ENCODE assay signal across 19 cellular contexts in the genomic region with DNA sequence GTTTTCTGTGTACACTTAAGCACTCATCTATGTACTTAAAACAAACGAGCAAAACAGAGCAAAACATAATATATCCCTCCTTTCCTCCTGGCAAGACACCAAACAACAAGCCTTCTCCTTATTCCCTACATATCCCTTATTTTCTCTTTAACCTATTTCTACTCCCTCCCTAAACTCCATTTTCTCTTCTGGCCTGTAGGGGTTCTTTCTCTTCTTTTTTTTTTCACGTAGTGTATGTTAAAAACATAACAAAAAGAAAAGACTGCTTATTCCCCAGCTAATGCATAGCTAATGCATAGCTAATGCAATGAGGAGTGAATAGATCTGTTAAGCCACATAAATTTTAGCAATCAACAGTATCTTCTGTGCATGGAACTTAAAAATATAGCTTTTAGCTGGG. TPM values are rescaled to one million over a fixed set of nuclear protein-coding genes. Genes with fewer than 3 reads are reported as not detected.
DNase-seq lines count a peak whose midpoint lies in the region; ATAC-seq, FAIRE-seq and TF ChIP-seq lines count a peak whose summit lies in the region.
"Had no signal": no experiment of that assay in that cellular context is flagged by ENCODE, and none has a peak within 500 bp of the region (broad histone marks: within the 10 kb centered on the region; RNA-seq: fewer than 3 reads in every experiment).

No MANE protein-coding gene starts in this region.

- no peak for TF ChIP-seq CTCF in HepG2 (CRISPR knock-in tag; IDR thresholded peaks at IDR 0.05)
- TF ChIP-seq CTCF in right lobe of liver (IDR thresholded peaks at IDR 0.05), result no peak
- no peak for TF ChIP-seq CTCF in WTC11 (IDR thresholded peaks at IDR 0.05)
- TF ChIP-seq CTCF in neural progenitor cell (IDR thresholded peaks at IDR 0.05), result peak; percentile 22

- H3K36me3 ChIP-seq in HepG2 (replicated peaks in 1 of 2; ENCODE audit: control insufficient read depth in 1 of 2, insufficient read depth in 2 of 2, low read length in 2 of 2), result no peaks in the 10 kb centered on the region
- no peaks in the 10 kb centered on the region for H3K36me3 ChIP-seq in right lobe of liver
- H3K36me3 ChIP-seq in neural progenitor cell, result no peaks in the 10 kb centered on the region

- H4K20me1 ChIP-seq in HepG2 (ENCODE audit: insufficient read depth, low read length), result no peaks in the 10 kb centered on the region
- H4K20me1 ChIP-seq in neural progenitor cell (ENCODE audit: low read depth), result no peaks in the 10 kb centered on the region

- TF ChIP-seq EP300 in HepG2 (IDR thresholded peaks at IDR 0.05; ENCODE audit: low read depth in 2 of 2, low read length in 2 of 2) (no peak), HepG2 (CRISPR knock-in tag; IDR thresholded peaks at IDR 0.05; ENCODE audit: borderline replicate concordance) (no peak)

- peaks cover 19% of the 10 kb centered on the region; the same call in 1 of the 2 replicates for H3K9me3 ChIP-seq in HepG2 (ENCODE audit: low read length)
- no peaks in the 10 kb centered on the region for H3K9me3 ChIP-seq in right lobe of liver
- no peaks in the 10 kb centered on the region for H3K9me3 ChIP-seq in neural progenitor cell (ENCODE audit: low read depth)

- CTCF ChIA-PET in HepG2 (lab: Yijun Ruan, JAX; ENCODE audit: low intra/inter-chr PET ratio, low total read pairs), result no interaction called here
- CTCF ChIA-PET in WTC11 (lab: Charles Lee), result interaction anchor here (1.1 to 1.3 kb wide), 2 partner anchors 104 to 108 kb away, joined by 3 to 6 read pairs; no protein-coding TSS in a partner anchor

- no peak overlapping the region for H3K4me2 ChIP-seq in HepG2 (ENCODE audit: low read depth, low read length)
- H3K4me2 ChIP-seq in neural progenitor cell, result no peak overlapping the region

- BruUV-seq in HepG2 (replicated peaks; lab: Mats Ljungman, UMichigan), result no TSS peak

- in situ Hi-C loops in HepG2 (cut with HindIII; ENCODE audit: extremely low pct_ligation_motif_present, low pct_unique_long_range_greater_than_20kb), result no loop called here
- in situ Hi-C loops in ACHN (cut with HindIII; ENCODE audit: low pct_ligation_motif_present, low pct_unique_long_range_greater_than_20kb, low sequenced_read_pairs), result no loop called here

- H3K79me2 ChIP-seq in HepG2 (ENCODE audit: insufficient read depth, low read length) (no peaks in the 10 kb centered on the region), neural progenitor cell (ENCODE audit: low read depth) (no peaks in the 10 kb centered on the region)

- H2AFZ ChIP-seq in HepG2 (ENCODE audit: low read length) (no peak overlapping the region), neural progenitor cell (replicated peaks) (peak overlapping the region; percentile 51)

- no peaks in the 10 kb centered on the region; the same call in 1 of the 2 replicates for H3K27me3 Mint-ChIP-seq in WTC11 (ENCODE audit: low read depth)
- no peaks in the 10 kb centered on the region for H3K27me3 Mint-ChIP-seq in neural progenitor cell (ENCODE audit: insufficient read depth, low read depth)

- peaks cover 2 to 25% of the 10 kb centered on the region in 2 experiments; a peak in 3 of 5 replicates for H3K27me3 ChIP-seq in HepG2 (ENCODE audit: control insufficient read depth in 1 of 2, insufficient read depth in 2 of 2, low read length in 2 of 2)
- H3K27me3 ChIP-seq in right lobe of liver, result no peaks in the 10 kb centered on the region
- H3K27me3 ChIP-seq in neural progenitor cell, result no peaks in the 10 kb centered on the region

- H3K4me1 Mint-ChIP-seq in WTC11, result peaks cover 8% of the 10 kb centered on the region
- H3K4me1 Mint-ChIP-seq in neural progenitor cell, result no peaks in the 10 kb centered on the region
- H3K4me1 Mint-ChIP-seq: CD4-positive, alpha-beta memory T cell had no signal

- H3K27ac Mint-ChIP-seq in WTC11 (no peak overlapping the region; the same call in 1 of the 2 replicates), neural progenitor cell (no peak overlapping the region)
- H3K27ac Mint-ChIP-seq: CD4-positive, alpha-beta memory T cell had no signal

- WGBS in HepG2 (ENCODE audit: low lambda C conversion rate), result 21% methylated on average over 2 of the region's 2 CpGs
- WGBS in right lobe of liver (ENCODE audit: insufficient coverage, low coverage, low lambda C conversion rate, missing lambda C conversion rate), result 61% methylated on average over 2 of the region's 2 CpGs

- H3K9me3 Mint-ChIP-seq in WTC11 (peaks cover 20% of the 10 kb centered on the region), neural progenitor cell (peaks cover 11% of the 10 kb centered on the region)

- POLR2A ChIA-PET in HepG2 (lab: Yijun Ruan, JAX), result no interaction called here
- POLR2A ChIA-PET in WTC11 (lab: Charles Lee), result no interaction called here

- intact Hi-C loops in HepG2 (cut with micrococcal nuclease; ENCODE audit: unreplicated experiment), result no loop called here
- intact Hi-C loops in right lobe of liver (cut with DNase I), result no loop called here

- H3K4me3 ChIP-seq in HepG2 (replicated peaks in 1 of 3; ENCODE audit: insufficient read depth in 1 of 3, low read depth in 2 of 3, low read length in 3 of 3), result no peak overlapping the region
- no peak overlapping the region for H3K4me3 ChIP-seq in right lobe of liver
- H3K4me3 ChIP-seq in neural progenitor cell, result no peak overlapping the region

- TF ChIP-seq RAD21 in HepG2 (CRISPR knock-in tag; IDR thresholded peaks at IDR 0.05), result no peak

- no peaks in the 10 kb centered on the region for H3K4me1 ChIP-seq in HepG2 (ENCODE audit: insufficient read depth, low read length)
- no peaks in the 10 kb centered on the region for H3K4me1 ChIP-seq in right lobe of liver
- no peaks in the 10 kb centered on the region for H3K4me1 ChIP-seq in neural progenitor cell

- no peak for ATAC-seq in HepG2
- ATAC-seq in right lobe of liver, result no peak
- 0 out of 2 replicates have a peak, but pooled peaks have one; percentile 51 for ATAC-seq in WTC11
- ATAC-seq in GM21423 (IDR thresholded peaks at IDR 0.05; ENCODE audit: unreplicated experiment), result no peak

- peaks cover 14% of the 10 kb centered on the region; the same call in 1 of the 2 replicates for H3K36me3 Mint-ChIP-seq in WTC11
- no peaks in the 10 kb centered on the region for H3K36me3 Mint-ChIP-seq in neural progenitor cell

- no peak overlapping the region for H3K4me3 Mint-ChIP-seq in WTC11
- no peak overlapping the region for H3K4me3 Mint-ChIP-seq in neural progenitor cell
- H3K4me3 Mint-ChIP-seq: CD4-positive, alpha-beta memory T cell had no signal

- no peak overlapping the region for H3K9ac ChIP-seq in HepG2 (ENCODE audit: insufficient read depth, low read depth, low read length)
- no peak overlapping the region for H3K9ac ChIP-seq in neural progenitor cell

- no peak overlapping the region for H3K27ac ChIP-seq in HepG2 (ENCODE audit: extremely low read length, insufficient read depth, low read length)
- H3K27ac ChIP-seq in right lobe of liver, result no peak overlapping the region
- no peak overlapping the region for H3K27ac ChIP-seq in neural progenitor cell
- H3K27ac ChIP-seq: 22Rv1 had no signal

- FAIRE-seq in HepG2 (lab: Jason Lieb, UNC), result no peak
- FAIRE-seq: D721Med, GM12892, H54 had no signal

- TF ChIP-seq POLR2A in HepG2 (IDR thresholded peaks at IDR 0.05; ENCODE audit: insufficient read depth in 1 of 2, low read depth in 2 of 2, low read length in 2 of 2) (no peak), right lobe of liver (IDR thresholded peaks at IDR 0.05) (no peak)

- H3F3A ChIP-seq in neural progenitor cell (ENCODE audit: low read depth), result no peaks in the 10 kb centered on the region

- no peak for DNase-seq in HepG2 (ENCODE audit: low spot score)
- DNase-seq in right lobe of liver, result no peak
- DNase-seq in WTC11 (ENCODE audit: low spot score), result no peak
- DNase-seq in neural progenitor cell (ENCODE audit: low spot score), result no peak
- no peak for DNase-seq in middle frontal gyrus (ENCODE audit: extremely low spot score, low spot score)
- no peak for DNase-seq in ACHN
- DNase-seq: C1 segment of cervical spinal cord; CD4-positive, alpha-beta memory T cell; COR-L47; DMS153; DND-41; GDM1; IMR-90; KBM-7 had no signal

RNA-seq across cellular contexts. Expression of gene SOCS5, which starts 26.3 kb away (rescaled TPM):
- 17.6 and 27.6 TPM in 2 replicates for total RNA-seq in HepG2 (2016; rRNA removed; fragmentation: Illumina TruSeq; extraction: Trizol)
- total RNA-seq in HepG2 (2016; cell fraction: cytosol; rRNA removed; fragmentation: Illumina TruSeq; extraction: Trizol; ENCODE audit: low read depth), result 2.0 and 2.7 TPM in 2 replicates
- 18.1 and 27.9 TPM in 2 replicates for total RNA-seq in HepG2 (2016; cell fraction: insoluble cytoplasmic fraction; rRNA removed; fragmentation: Illumina TruSeq; extraction: Trizol)
- total RNA-seq in HepG2 (2016; cell fraction: membrane; rRNA removed; fragmentation: Illumina TruSeq; extraction: Trizol), result 11.9 and 12.4 TPM in 2 replicates
- total RNA-seq in HepG2 (2016; cell fraction: nucleus; rRNA removed; fragmentation: Illumina TruSeq; extraction: Trizol), result 25.5 and 27.6 TPM in 2 replicates
- polyA plus RNA-seq in HepG2 (2011; rRNA removed), result 11.8 and 14.8 TPM in 2 replicates
- polyA plus RNA-seq in HepG2 (2011; cell fraction: cytosol; rRNA removed), result 7.2 and 9.3 TPM in 2 replicates
- polyA plus RNA-seq in HepG2 (2011; cell fraction: nucleus; rRNA removed), result 9.0 and 9.5 TPM in 2 replicates
- polyA plus RNA-seq in HepG2 (2012), result 13.8 and 14.6 TPM in 2 replicates
- polyA plus RNA-seq in HepG2 (2016; cell fraction: cytosol; fragmentation: Illumina TruSeq; extraction: Trizol; ENCODE audit: low read depth), result 1.1 and 1.4 TPM in 2 replicates
- 22.5 and 24.5 TPM in 2 replicates for polyA plus RNA-seq in HepG2 (2016; cell fraction: insoluble cytoplasmic fraction; fragmentation: Illumina TruSeq; extraction: Trizol; ENCODE audit: low read depth)
- polyA plus RNA-seq in HepG2 (2016; cell fraction: membrane; fragmentation: Illumina TruSeq; extraction: Trizol; ENCODE audit: low read depth), result 6.5 and 7.3 TPM in 2 replicates
- 18.1 and 19.5 TPM in 2 replicates for polyA plus RNA-seq in HepG2 (2016; cell fraction: nucleus; fragmentation: Illumina TruSeq; extraction: Trizol; ENCODE audit: insufficient read depth, low read depth)
- polyA minus RNA-seq in HepG2 (2011; rRNA and poly(A)+ RNA removed; ENCODE audit: low replicate concordance), result 14.3 and 32.7 TPM in 2 replicates
- polyA minus RNA-seq in HepG2 (2011; cell fraction: cytosol; rRNA and poly(A)+ RNA removed), result 18.6 and 19.3 TPM in 2 replicates
- 74.9 and 75.8 TPM in 2 replicates for polyA minus RNA-seq in HepG2 (2011; cell fraction: nucleus; rRNA and poly(A)+ RNA removed)
- 1 to 10 TPM; 5.1 to 8.2 (median 6.3) TPM for total RNA-seq in right lobe of liver
- 12.1 to 13.5 TPM (median 13.1 TPM) in 3 replicates for total RNA-seq in WTC11 (2021)
- total RNA-seq in neural progenitor cell (ENCODE audit: low replicate concordance), result 22.1 and 26.6 TPM in 2 replicates

RNA-seq across cellular contexts. Expression of gene CRIPT, which starts 55.7 kb away (rescaled TPM):
- total RNA-seq in HepG2 (2016; rRNA removed; fragmentation: Illumina TruSeq; extraction: Trizol) (20.1 and 27.7 TPM in 2 replicates), right lobe of liver (1 to 10 TPM; 5.2 to 9.7 (median 7.0) TPM), WTC11 (2021) (10.8 to 13.6 TPM (median 13.2 TPM) in 3 replicates), neural progenitor cell (ENCODE audit: low replicate concordance) (20.9 and 27.6 TPM in 2 replicates)
- total RNA-seq in HepG2 (2016; cell fraction: cytosol; rRNA removed; fragmentation: Illumina TruSeq; extraction: Trizol; ENCODE audit: low read depth), result 7.2 and 8.6 TPM in 2 replicates
- 21.8 and 30.2 TPM in 2 replicates for total RNA-seq in HepG2 (2016; cell fraction: insoluble cytoplasmic fraction; rRNA removed; fragmentation: Illumina TruSeq; extraction: Trizol)
- 11.7 and 13.1 TPM in 2 replicates for total RNA-seq in HepG2 (2016; cell fraction: membrane; rRNA removed; fragmentation: Illumina TruSeq; extraction: Trizol)
- total RNA-seq in HepG2 (2016; cell fraction: nucleus; rRNA removed; fragmentation: Illumina TruSeq; extraction: Trizol), result 11.9 and 12.5 TPM in 2 replicates
- 7.1 and 10.7 TPM in 2 replicates for polyA plus RNA-seq in HepG2 (2011; rRNA removed)
- polyA plus RNA-seq in HepG2 (2011; cell fraction: cytosol; rRNA removed), result 2.9 and 5.3 TPM in 2 replicates
- polyA plus RNA-seq in HepG2 (2011; cell fraction: nucleus; rRNA removed), result 3.3 and 4.4 TPM in 2 replicates
- polyA plus RNA-seq in HepG2 (2012), result 19.6 and 22.5 TPM in 2 replicates
- polyA plus RNA-seq in HepG2 (2016; cell fraction: cytosol; fragmentation: Illumina TruSeq; extraction: Trizol; ENCODE audit: low read depth), result 7.6 and 8.0 TPM in 2 replicates
- 28.7 and 29.0 TPM in 2 replicates for polyA plus RNA-seq in HepG2 (2016; cell fraction: insoluble cytoplasmic fraction; fragmentation: Illumina TruSeq; extraction: Trizol; ENCODE audit: low read depth)
- polyA plus RNA-seq in HepG2 (2016; cell fraction: membrane; fragmentation: Illumina TruSeq; extraction: Trizol; ENCODE audit: low read depth), result 9.3 TPM in 2 replicates
- polyA plus RNA-seq in HepG2 (2016; cell fraction: nucleus; fragmentation: Illumina TruSeq; extraction: Trizol; ENCODE audit: insufficient read depth, low read depth), result 11.8 and 12.8 TPM in 2 replicates
- polyA minus RNA-seq in HepG2 (2011; rRNA and poly(A)+ RNA removed; ENCODE audit: low replicate concordance), result 5.7 and 6.6 TPM in 2 replicates
- polyA minus RNA-seq in HepG2 (2011; cell fraction: cytosol; rRNA and poly(A)+ RNA removed), result 8.4 and 9.8 TPM in 2 replicates
- 25.0 and 26.4 TPM in 2 replicates for polyA minus RNA-seq in HepG2 (2011; cell fraction: nucleus; rRNA and poly(A)+ RNA removed)

RNA-seq across cellular contexts. Expression of gene PIGF, which starts 55.9 kb away (rescaled TPM):
- total RNA-seq in HepG2 (2016; rRNA removed; fragmentation: Illumina TruSeq; extraction: Trizol) (37.8 and 53.2 TPM in 2 replicates), right lobe of liver (10 to 100 TPM in 3 of 6 experiments, 1 to 10 TPM in 3; 8.4 to 12.1 (median 10.0) TPM), WTC11 (2021) (30.3 to 39.1 TPM (median 33.8 TPM) in 3 replicates), neural progenitor cell (ENCODE audit: low replicate concordance) (56.8 and 66.4 TPM in 2 replicates)
- total RNA-seq in HepG2 (2016; cell fraction: cytosol; rRNA removed; fragmentation: Illumina TruSeq; extraction: Trizol; ENCODE audit: low read depth), result 38.8 and 39.9 TPM in 2 replicates
- 36.4 and 55.8 TPM in 2 replicates for total RNA-seq in HepG2 (2016; cell fraction: insoluble cytoplasmic fraction; rRNA removed; fragmentation: Illumina TruSeq; extraction: Trizol)
- total RNA-seq in HepG2 (2016; cell fraction: membrane; rRNA removed; fragmentation: Illumina TruSeq; extraction: Trizol), result 48.7 and 54.0 TPM in 2 replicates
- total RNA-seq in HepG2 (2016; cell fraction: nucleus; rRNA removed; fragmentation: Illumina TruSeq; extraction: Trizol), result 73.3 and 84.2 TPM in 2 replicates
- 73.6 and 90.2 TPM in 2 replicates for polyA plus RNA-seq in HepG2 (2011; rRNA removed)
- 29.3 and 45.8 TPM in 2 replicates for polyA plus RNA-seq in HepG2 (2011; cell fraction: cytosol; rRNA removed)
- polyA plus RNA-seq in HepG2 (2011; cell fraction: nucleus; rRNA removed), result 33.9 and 45.5 TPM in 2 replicates
- 47.8 and 64.6 TPM in 2 replicates for polyA plus RNA-seq in HepG2 (2012)
- polyA plus RNA-seq in HepG2 (2016; cell fraction: cytosol; fragmentation: Illumina TruSeq; extraction: Trizol; ENCODE audit: low read depth), result 49.0 and 67.5 TPM in 2 replicates
- 39.6 and 42.5 TPM in 2 replicates for polyA plus RNA-seq in HepG2 (2016; cell fraction: insoluble cytoplasmic fraction; fragmentation: Illumina TruSeq; extraction: Trizol; ENCODE audit: low read depth)
- polyA plus RNA-seq in HepG2 (2016; cell fraction: membrane; fragmentation: Illumina TruSeq; extraction: Trizol; ENCODE audit: low read depth), result 52.4 and 65.1 TPM in 2 replicates
- 97.0 and 101 TPM in 2 replicates for polyA plus RNA-seq in HepG2 (2016; cell fraction: nucleus; fragmentation: Illumina TruSeq; extraction: Trizol; ENCODE audit: insufficient read depth, low read depth)
- 10.2 and 29.3 TPM in 2 replicates for polyA minus RNA-seq in HepG2 (2011; rRNA and poly(A)+ RNA removed; ENCODE audit: low replicate concordance)
- polyA minus RNA-seq in HepG2 (2011; cell fraction: cytosol; rRNA and poly(A)+ RNA removed), result 19.8 and 25.3 TPM in 2 replicates
- polyA minus RNA-seq in HepG2 (2011; cell fraction: nucleus; rRNA and poly(A)+ RNA removed), result 99.8 and 108 TPM in 2 replicates
